In genomic region chr17:50283246-50283645, GRCh38 we compare ENCODE assay signal across 15 cellular contexts. TPM values are rescaled to one million over a fixed set of nuclear protein-coding genes. Genes with fewer than 3 reads are reported as not detected.
A peak's percentile ranks its signal among the peaks of the same experiment; 100 is the strongest.
DNase-seq lines count a peak whose midpoint lies in the region; ATAC-seq and TF ChIP-seq lines count a peak whose summit lies in the region.
"Had no signal": no experiment of that assay in that cellular context is flagged by ENCODE, and none has a peak within 500 bp of the region (broad histone marks: within the 10 kb centered on the region; RNA-seq: fewer than 3 reads in every experiment).

No MANE protein-coding gene starts in this region.

- H3K27ac ChIP-seq in neutrophil (peak overlapping the region; percentile 89), MM.1S (ENCODE audit: low read length) (no peak overlapping the region)
- H3K27ac ChIP-seq: 22Rv1, gastroesophageal sphincter, tibial nerve had no signal

- no peaks in the 10 kb centered on the region for H3K9me2 ChIP-seq in MM.1S (replicated peaks; ENCODE audit: insufficient read depth, low read length)

- no peak overlapping the region for H3K4me2 ChIP-seq in MM.1S (ENCODE audit: low read depth, low read length)

- peaks cover 42% of the 10 kb centered on the region for H3K27me3 Mint-ChIP-seq in activated T-cell treated with anti-CD3 and anti-CD28 coated beads, Interleukin-2, amount 50 U/mL, for 4 hours (ENCODE audit: low read depth)

- no peaks in the 10 kb centered on the region for H3K9me3 Mint-ChIP-seq in activated T-cell treated with anti-CD3 and anti-CD28 coated beads, Interleukin-2, amount 50 U/mL, for 4 hours
- H3K9me3 Mint-ChIP-seq: CD8-positive, alpha-beta memory T cell had no signal

- DNase-seq in NK-92 treated with Interleukin-12 subunit alpha and Interleukin-12 subunit beta, amount 100 ng/mL, for 24 hours (lab: John Stamatoyannopoulos, UW), result peak; percentile 26
- DNase-seq in NK-92 (lab: John Stamatoyannopoulos, UW; ENCODE audit: unreplicated experiment) (no peak), MM.1S (no peak)
- no peak for DNase-seq in activated T-cell treated with anti-CD3 and anti-CD28 coated beads, Interleukin-2, amount 50 U/mL, for 4 hours
- no peak for DNase-seq in central memory CD4-positive, alpha-beta T cell
- DNase-seq: CD8-positive, alpha-beta memory T cell; retina had no signal

- peak overlapping the region; percentile 23 to 34 for H3K4me3 ChIP-seq in neutrophil (ENCODE audit: low read depth in 1 of 2, low read length in 1 of 2)
- H3K4me3 ChIP-seq in MM.1S (ENCODE audit: low read length), result no peak overlapping the region
- H3K4me3 ChIP-seq: gastroesophageal sphincter, tibial nerve had no signal

- no peak overlapping the region for H2AFZ ChIP-seq in MM.1S (ENCODE audit: low read length)

- H4K20me1 ChIP-seq in MM.1S (ENCODE audit: insufficient read depth, low read length), result no peaks in the 10 kb centered on the region

- TF ChIP-seq CTCF in neutrophil (IDR thresholded peaks at IDR 0.05) (no peak), MM.1S (IDR thresholded peaks at IDR 0.05; ENCODE audit: low read length) (no peak)

- H3K4me1 ChIP-seq in neutrophil (ENCODE audit: control insufficient read depth in 1 of 2, insufficient read depth in 1 of 2, low read depth in 1 of 2, low read length in 1 of 2) (peaks cover 99 to 100% of the 10 kb centered on the region in 2 experiments), MM.1S (ENCODE audit: low read length) (no peaks in the 10 kb centered on the region)

- no peaks in the 10 kb centered on the region for H3K36me3 Mint-ChIP-seq in activated T-cell treated with anti-CD3 and anti-CD28 coated beads, Interleukin-2, amount 50 U/mL, for 4 hours (ENCODE audit: insufficient read depth)

- no peak overlapping the region for H3K4me3 Mint-ChIP-seq in activated T-cell treated with anti-CD3 and anti-CD28 coated beads, Interleukin-2, amount 50 U/mL, for 4 hours
- H3K4me3 Mint-ChIP-seq: CD8-positive, alpha-beta memory T cell had no signal

- no peaks in the 10 kb centered on the region for H3F3A ChIP-seq in MM.1S (ENCODE audit: insufficient read depth, low read length)

- H3K4me1 Mint-ChIP-seq in activated T-cell treated with anti-CD3 and anti-CD28 coated beads, Interleukin-2, amount 50 U/mL, for 4 hours (ENCODE audit: low read depth), result peaks cover 7% of the 10 kb centered on the region

- H3K9ac ChIP-seq in MM.1S (ENCODE audit: low read length), result no peak overlapping the region

- H3K9me3 ChIP-seq in neutrophil, result no peaks in the 10 kb centered on the region
- no peaks in the 10 kb centered on the region for H3K9me3 ChIP-seq in MM.1S (replicated peaks; ENCODE audit: insufficient read depth, low read length)
- H3K9me3 ChIP-seq: gastroesophageal sphincter, tibial nerve had no signal

- H3K27me3 ChIP-seq in neutrophil (no peaks in the 10 kb centered on the region), MM.1S (replicated peaks; ENCODE audit: insufficient read depth, low read length) (peaks cover 35% of the 10 kb centered on the region; the same call in 1 of the 2 replicates)
- H3K27me3 ChIP-seq: tibial nerve had no signal

- H3K36me3 ChIP-seq in neutrophil (peaks cover 17% of the 10 kb centered on the region), MM.1S (replicated peaks; ENCODE audit: insufficient read depth, low read length) (no peaks in the 10 kb centered on the region)
- H3K36me3 ChIP-seq: gastroesophageal sphincter, tibial nerve had no signal

- no peaks in the 10 kb centered on the region for H3K79me2 ChIP-seq in MM.1S (ENCODE audit: low read length)

- peak; percentile 53 for ATAC-seq in GM19351 (IDR thresholded peaks at IDR 0.05; ENCODE audit: unreplicated experiment)
- ATAC-seq in activated T-cell treated with anti-CD3 and anti-CD28 coated beads, Interleukin-2, amount 50 U/mL, for 4 hours, result peak; percentile 57 to 74
- no peak for ATAC-seq in HG03095 (IDR thresholded peaks at IDR 0.05; ENCODE audit: unreplicated experiment)
- ATAC-seq: gastroesophageal sphincter, Panc1 had no signal

RNA-seq across cellular contexts. Expression of gene TMEM92, which starts 9.0 kb away (rescaled TPM):
- total RNA-seq in activated T-cell treated with anti-CD3 and anti-CD28 coated beads, Interleukin-2, amount 50 U/mL, for 4 hours, result not detected
- total RNA-seq: CD8-positive, alpha-beta memory T cell; LHCN-M2 had no signal
